1 cellular context compared by ENCODE assay signal in genomic region chr16:24116989-24117388, GRCh38.
TF ChIP-seq lines count a peak whose summit lies in the region.

No MANE protein-coding gene starts in this region.

TF ChIP-seq in HEK293, 187 proteins besides CTCF, POLR2A, EP300 and RAD21 (continued from another document):
- TF ChIP-seq ZNF366 (tag by site-specific recombination; conservative IDR thresholded peaks at IDR 0.05), result peak; percentile 43; the same call in 1 of the 2 replicates
- no peak for TF ChIP-seq PRDM2 (tag by site-specific recombination; IDR thresholded peaks at IDR 0.05; ENCODE audit: borderline replicate concordance)
- TF ChIP-seq INSM2 (tag by site-specific recombination; IDR thresholded peaks at IDR 0.05), result peak; percentile 87
